Comparison of ENCODE assay signal across 18 cellular contexts in genomic region chr16:287298-287811, GRCh38. TPM values are rescaled to one million over a fixed set of nuclear protein-coding genes. Genes with fewer than 3 reads are reported as not detected.
DNase-seq lines count a peak whose midpoint lies in the region; ATAC-seq and TF ChIP-seq lines count a peak whose summit lies in the region.
"Had no signal": no experiment of that assay in that cellular context is flagged by ENCODE, and none has a peak within 500 bp of the region (broad histone marks: within the 10 kb centered on the region; RNA-seq: fewer than 3 reads in every experiment).

No MANE protein-coding gene starts in this region.

- in situ Hi-C loops in gastrocnemius medialis (cut with MboI; ENCODE audit: low sequenced_read_pairs in 4 of 4): no loop called here

- intact Hi-C loops in ascending aorta (cut with DNase I): no loop called here
- intact Hi-C loops in gastrocnemius medialis (cut with DNase I; ENCODE audit: low total_unique reads): no loop called here

- peaks cover 50 to 60% of the 10 kb centered on the region in 2 donors for H3K36me3 ChIP-seq in ascending aorta
- H3K36me3 ChIP-seq in gastrocnemius medialis: peaks cover 0 to 31% of the 10 kb centered on the region in 2 donors

- H3K4me3 ChIP-seq in GM12864 (ENCODE audit: low read depth, low read length) (no peak overlapping the region), ascending aorta (no peak overlapping the region), gastrocnemius medialis (no peak overlapping the region)
- H3K4me3 ChIP-seq: upper lobe of left lung had no signal

- H3K9me3 ChIP-seq in ascending aorta (no peaks in the 10 kb centered on the region), gastrocnemius medialis (no peaks in the 10 kb centered on the region)
- H3K9me3 ChIP-seq: upper lobe of left lung had no signal

- no peak for TF ChIP-seq POLR2A in gastrocnemius medialis (IDR thresholded peaks at IDR 0.05)

- no peak for ATAC-seq in gastrocnemius medialis
- ATAC-seq: Panc1, T-helper 17 cell had no signal

- H3K4me1 ChIP-seq in ascending aorta (no peaks in the 10 kb centered on the region), gastrocnemius medialis (no peaks in the 10 kb centered on the region)
- H3K4me1 ChIP-seq: upper lobe of left lung had no signal

- DNase-seq in GM12864 (ENCODE audit: low read depth) (no peak), NCI-H187 treated with DMSO at 0.1 percent for 48 hours (lab: John Stamatoyannopoulos, UW) (peak; percentile 33), SHP77 treated with DMSO at 0.1 percent for 48 hours (lab: John Stamatoyannopoulos, UW) (peak; percentile 89), ascending aorta (ENCODE audit: low spot score in 2 of 2) (no peak), gastrocnemius medialis (no peak), T-helper 1 cell (no peak), inferior parietal cortex (ENCODE audit: extremely low spot score) (no peak)
- DNase-seq: activated CD4-positive, alpha-beta T cell treated with anti-CD3 and anti-CD28 coated beads, Interleukin-2, amount 50 U/mL, for 48 hours; activated gamma-delta T cell; endodermal cell; H7; MV-4-11; stimulated activated CD4-positive, alpha-beta T cell treated with anti-CD3 and anti-CD28 coated beads, Interleukin-2, amount 100 ng/mL, for 24 hours; T-helper 17 cell had no signal

- H3K27me3 ChIP-seq in ascending aorta: no peaks in the 10 kb centered on the region
- no peaks in the 10 kb centered on the region for H3K27me3 ChIP-seq in gastrocnemius medialis

- H3K27ac ChIP-seq in 22Rv1 (no peak overlapping the region), ascending aorta (no peak overlapping the region), gastrocnemius medialis (no peak overlapping the region)
- H3K27ac ChIP-seq: upper lobe of left lung had no signal

- TF ChIP-seq CTCF in 22Rv1 (IDR thresholded peaks at IDR 0.05) (0 out of 2 replicates have a peak, but pooled peaks have one; percentile 10), GM12864 (IDR thresholded peaks at IDR 0.05; ENCODE audit: low read depth, low read length, missing control alignments) (peak; percentile 38), ascending aorta (IDR thresholded peaks at IDR 0.05) (no peak), gastrocnemius medialis (IDR thresholded peaks at IDR 0.05 in 4 of 5, conservative IDR thresholded peaks at IDR 0.05 in 1 of 5) (no peak)

RNA-seq across cellular contexts. Expression of gene PDIA2, which starts 4.4 kb away (rescaled TPM):
- total RNA-seq in ascending aorta: not detected
- total RNA-seq in gastrocnemius medialis: 1 to 10 TPM in 1 of 4 donors, not detected in 3; 2.2 TPM
- total RNA-seq: renal cortical epithelial cell had no signal

RNA-seq across cellular contexts. Expression of gene ARHGDIG, which starts 7.0 kb away (rescaled TPM):
- total RNA-seq in ascending aorta: not detected
- 1 to 10 TPM in 3 of 4 donors, not detected in 1; 1.4 to 3.5 (median 1.8) TPM for total RNA-seq in gastrocnemius medialis
- total RNA-seq: renal cortical epithelial cell, T-helper 17 cell had no signal

RNA-seq across cellular contexts. Expression of gene RGS11, which starts 11.6 kb away (rescaled TPM):
- total RNA-seq in ascending aorta (32.6 TPM), gastrocnemius medialis (1 to 10 TPM; 1.2 to 2.2 (median 1.6) TPM)
- total RNA-seq: T-helper 17 cell had no signal

RNA-seq across cellular contexts. Expression of gene FAM234A, which starts 52.7 kb away (rescaled TPM):
- total RNA-seq in ascending aorta (67.7 TPM), gastrocnemius medialis (100 to 1,000 TPM in 3 of 4 donors, 10 to 100 TPM in 1; 85.2 to 288 (median 251) TPM)

RNA-seq across cellular contexts. Expression of gene LUC7L, which starts 58.1 kb away (rescaled TPM):
- 53.0 TPM for total RNA-seq in ascending aorta
- 10 to 100 TPM; 18.4 to 53.5 (median 31.1) TPM for total RNA-seq in gastrocnemius medialis

Comparison
In these comparisons a context has a peak if more than half of its experiments do, and no peak if none do; other contexts are left out.
1. CTCF ChIP-seq: peak in 22Rv1 (single experiment) and GM12864 (single experiment); none in ascending aorta (0 of 3) and gastrocnemius medialis (0 of 5).
2. DNase-seq: peak in NCI-H187 treated with DMSO at 0.1 percent for 48 hours (single experiment) and SHP77 treated with DMSO at 0.1 percent for 48 hours (single experiment); none in GM12864 (single experiment), ascending aorta (0 of 2), gastrocnemius medialis (0 of 2), T-helper 1 cell (0 of 5) and inferior parietal cortex (single experiment).
3. RNA of gene RGS11, which starts 11.6 kb away (total RNA-seq): 32.6 TPM in ascending aorta (single experiment); 1.2 to 2.2 TPM in gastrocnemius medialis; every median in the first group is over 10 times any median in the second.